In genomic region chr12:132503611-132504204, GRCh38 we compare ENCODE assay signal across 1 cellular context.
TF ChIP-seq lines count a peak whose summit lies in the region.

No MANE protein-coding gene starts in this region.

TF ChIP-seq in IMR-90, 13 proteins besides CTCF, POLR2A, EP300 and RAD21:
- TF ChIP-seq CHD1 (IDR thresholded peaks at IDR 0.05; ENCODE audit: low read depth, low read length) (no peak), ELK1 (IDR thresholded peaks at IDR 0.05; ENCODE audit: borderline replicate concordance, low read depth, low read length) (no peak), MAZ (IDR thresholded peaks at IDR 0.05; ENCODE audit: borderline replicate concordance, low read depth, low read length) (no peak), MAFK (IDR thresholded peaks at IDR 0.05; ENCODE audit: low read depth, low read length) (no peak), CEBPB (IDR thresholded peaks at IDR 0.05; ENCODE audit: low read depth, low read length) (no peak), RCOR1 (IDR thresholded peaks at IDR 0.05; ENCODE audit: insufficient replicate concordance, low read length) (no peak), FOS (IDR thresholded peaks at IDR 0.05; ENCODE audit: low read depth, low read length) (no peak), SMC3 (IDR thresholded peaks at IDR 0.05; ENCODE audit: low read depth, low read length) (no peak), NFE2L2 (IDR thresholded peaks at IDR 0.05; ENCODE audit: low read depth, low read length) (no peak), BHLHE40 (IDR thresholded peaks at IDR 0.05; ENCODE audit: low read depth, low read length) (no peak), USF2 (IDR thresholded peaks at IDR 0.05; ENCODE audit: low read depth, low read length) (no peak), MXI1 (IDR thresholded peaks at IDR 0.05; ENCODE audit: borderline replicate concordance, low read depth, low read length) (no peak)
